In genomic region chr6:135866445-135867143, GRCh38 we compare ENCODE assay signal across 20 cellular contexts. TPM values are rescaled to one million over a fixed set of nuclear protein-coding genes. Genes with fewer than 3 reads are reported as not detected.
DNase-seq lines count a peak whose midpoint lies in the region; ATAC-seq, FAIRE-seq and TF ChIP-seq lines count a peak whose summit lies in the region.
"Had no signal": no experiment of that assay in that cellular context is flagged by ENCODE, and none has a peak within 500 bp of the region (broad histone marks: within the 10 kb centered on the region; RNA-seq: fewer than 3 reads in every experiment).

No MANE protein-coding gene starts in this region.

- H2BK120ac ChIP-seq in IMR-90 (ENCODE audit: low read depth, low read length), result no peak overlapping the region

- no peak overlapping the region for H2BK20ac ChIP-seq in IMR-90 (ENCODE audit: low read depth, low read length)

- no peak overlapping the region for H3K56ac ChIP-seq in IMR-90 (ENCODE audit: extremely low read depth, insufficient read depth, low read length)

- H2AK5ac ChIP-seq in IMR-90 (ENCODE audit: low read depth, low read length), result no peak overlapping the region

- no peak overlapping the region for H2BK15ac ChIP-seq in IMR-90 (ENCODE audit: low read depth, low read length)

- FAIRE-seq in A549 (lab: Jason Lieb, UNC) (no peak), kidney (lab: Jason Lieb, UNC) (no peak)

- no peak overlapping the region for H3K18ac ChIP-seq in IMR-90 (ENCODE audit: low read depth, low read length)

- H3K27ac ChIP-seq in A549 (peak overlapping the region; percentile 52 to 70), IMR-90 (ENCODE audit: insufficient read depth, low read length) (no peak overlapping the region), kidney (ENCODE audit: low read depth in 2 of 2, low read length in 2 of 2) (peak overlapping the region in 1 of 2 donors; percentile 48), gastrocnemius medialis (peak overlapping the region; percentile 0 to 69 (median 53))
- H3K27ac ChIP-seq: HL-60 had no signal

- TF ChIP-seq EP300 in A549 (IDR thresholded peaks at IDR 0.05), result no peak

- POLR2A ChIA-PET in A549 (lab: Yijun Ruan, JAX) (interaction anchor here (0.6 kb wide), 1 partner anchor 10 kb away, joined by 3 read pairs; no protein-coding TSS in a partner anchor), IMR-90 (lab: Charles Lee; ENCODE audit: unreplicated experiment) (no interaction called here)

- WGBS in A549 (ENCODE audit: missing lambda C conversion rate), result 80% methylated on average over 7 of the region's 7 CpGs
- no CpG with 5 or more reads among the region's 7 CpGs for WGBS in IMR-90 (ENCODE audit: extremely low coverage in 2 of 2, insufficient read length in 1 of 2), 2 experiments

- in situ Hi-C loops in IMR-90 (cut with MboI; ENCODE audit: low sequenced_read_pairs) (no loop called here), gastrocnemius medialis (cut with MboI; ENCODE audit: low sequenced_read_pairs in 4 of 4) (no loop called here)

- H4K5ac ChIP-seq in IMR-90 (ENCODE audit: low read depth, low read length), result no peak overlapping the region

- no peak overlapping the region for H3K4ac ChIP-seq in IMR-90 (ENCODE audit: low read depth, low read length)

- TF ChIP-seq RAD21 in A549 (conservative IDR thresholded peaks at IDR 0.05 in 1 of 2, IDR thresholded peaks at IDR 0.05 in 1 of 2) (no peak), IMR-90 (IDR thresholded peaks at IDR 0.05; ENCODE audit: low read length) (no peak)

- no peaks in the 10 kb centered on the region for H4K20me1 ChIP-seq in IMR-90 (ENCODE audit: insufficient read depth, low read length)

- H3K4me1 ChIP-seq in A549, result peaks cover 65% of the 10 kb centered on the region
- peaks cover 6% of the 10 kb centered on the region for H3K4me1 ChIP-seq in IMR-90 (ENCODE audit: control insufficient read depth, insufficient read depth, low read length)
- H3K4me1 ChIP-seq in kidney (ENCODE audit: control insufficient read depth in 1 of 2, insufficient read depth in 1 of 2, low read depth in 1 of 2, low read length in 2 of 2), result peaks cover 0 to 6% of the 10 kb centered on the region in 2 donors
- peaks cover 5 to 28% of the 10 kb centered on the region in 2 donors for H3K4me1 ChIP-seq in gastrocnemius medialis
- H3K4me1 ChIP-seq: BE2C had no signal

- no peak overlapping the region for H4K91ac ChIP-seq in IMR-90 (ENCODE audit: insufficient read depth, low read depth, low read length)

- CTCF ChIA-PET in A549 (lab: Yijun Ruan, JAX), result interaction anchor here (1.2 kb wide), 1 partner anchor 360 kb away, joined by 3 read pairs; no protein-coding TSS in a partner anchor
- CTCF ChIA-PET in IMR-90 (lab: Yijun Ruan, JAX), result no interaction called here

- H3K27me3 ChIP-seq in IMR-90 (ENCODE audit: control insufficient read depth, insufficient read depth, low read length), result no peaks in the 10 kb centered on the region
- H3K27me3 ChIP-seq in gastrocnemius medialis, result no peaks in the 10 kb centered on the region
- H3K27me3 ChIP-seq: BE2C, MG63 had no signal

- TF ChIP-seq CTCF in A549 (IDR thresholded peaks at IDR 0.05) (no peak), IMR-90 (conservative IDR thresholded peaks at IDR 0.05; ENCODE audit: low read depth, low read length) (no peak), kidney (IDR thresholded peaks at IDR 0.05; ENCODE audit: borderline replicate concordance, extremely low read depth, insufficient read depth) (no peak), gastrocnemius medialis (IDR thresholded peaks at IDR 0.05 in 4 of 5, conservative IDR thresholded peaks at IDR 0.05 in 1 of 5) (no peak)

- H4K8ac ChIP-seq in IMR-90 (ENCODE audit: low read depth in 2 of 2, low read length in 2 of 2), result peak overlapping the region in 1 of 2 experiments; percentile 8; a peak in 1 of 4 replicates

- TF ChIP-seq POLR2A in A549 (IDR thresholded peaks at IDR 0.05; ENCODE audit: low read length) (no peak), IMR-90 (IDR thresholded peaks at IDR 0.05; ENCODE audit: low read depth, low read length) (no peak), gastrocnemius medialis (IDR thresholded peaks at IDR 0.05) (no peak)

- no peak for DNase-seq in A549 (ENCODE audit: low read depth in 1 of 2, low spot score in 1 of 2)
- no peak for DNase-seq in IMR-90
- no peak for DNase-seq in kidney
- no peak for DNase-seq in gastrocnemius medialis
- no peak for DNase-seq in activated naive CD4-positive, alpha-beta T cell treated with anti-CD3 and anti-CD28 coated beads, Interleukin-2, amount 50 U/mL, for 16 hours
- DNase-seq in stimulated activated naive CD4-positive, alpha-beta T cell (lab: John Stamatoyannopoulos, UW), result no peak
- no peak for DNase-seq in activated CD4-positive, alpha-beta T cell treated with anti-CD3 and anti-CD28 coated beads, Interleukin-2, amount 50 U/mL, for 48 hours
- DNase-seq: BE2C; CD4-positive, alpha-beta memory T cell; DMS79 treated with DMSO at 0.1 percent for 48 hours; GOT3; HFFc6; KG1; MG63; NCI-H1105 treated with DMSO at 0.1 percent for 48 hours; NCI-H187 treated with DMSO at 0.1 percent for 48 hours; NCI-H446 treated with DMSO at 0.1 percent for 48 hours; NCI-H748 treated with DMSO at 0.1 percent for 48 hours; SHP77 had no signal

- no peak overlapping the region for H3K14ac ChIP-seq in IMR-90 (replicated peaks; ENCODE audit: low read depth, low read length)

- H3K9me3 ChIP-seq in A549, result no peaks in the 10 kb centered on the region
- no peaks in the 10 kb centered on the region for H3K9me3 ChIP-seq in IMR-90 (ENCODE audit: control insufficient read depth, insufficient read depth, low read length)
- H3K9me3 ChIP-seq in kidney (ENCODE audit: control insufficient read depth in 1 of 2, low read length in 2 of 2), result no peaks in the 10 kb centered on the region
- no peaks in the 10 kb centered on the region for H3K9me3 ChIP-seq in gastrocnemius medialis
- H3K9me3 ChIP-seq: BE2C had no signal

- ATAC-seq in A549 (no peak), IMR-90 (ENCODE audit: low read depth) (no peak), gastrocnemius medialis (peak; percentile 35 to 36)

- peaks cover 6% of the 10 kb centered on the region; the same call in 1 of the 2 replicates for H3K9me1 ChIP-seq in IMR-90 (ENCODE audit: insufficient read depth, low read length)

- no peak overlapping the region for H2AK9ac ChIP-seq in IMR-90 (replicated peaks; ENCODE audit: low read depth, low read length, poor library complexity)

- H3K4me2 ChIP-seq in A549 (peak overlapping the region; percentile 57), IMR-90 (ENCODE audit: low read depth, low read length) (peak overlapping the region; percentile 80; the same call in 1 of the 2 replicates)

- H2BK5ac ChIP-seq in IMR-90 (ENCODE audit: low read depth, low read length, poor library complexity, severe bottlenecking), result peak overlapping the region; percentile 53

- dilution Hi-C loops in IMR-90 (cut with HindIII; ENCODE audit: low sequenced_read_pairs, unreplicated experiment), result no loop called here

- H3K79me1 ChIP-seq in IMR-90 (ENCODE audit: low read depth in 1 of 2, low read length in 2 of 2), result peaks cover 26 to 33% of the 10 kb centered on the region in 2 experiments

- no TSS peak for BruUV-seq in IMR-90 (replicated peaks; lab: Mats Ljungman, UMichigan)

- intact Hi-C loops in IMR-90 (cut with micrococcal nuclease) (no loop called here), kidney (cut with DNase I) (no loop called here), gastrocnemius medialis (cut with DNase I; ENCODE audit: low total_unique reads) (loop anchor here (5.0 kb wide), 1 partner anchor 36 kb away; no protein-coding TSS in a partner anchor)

- H3K36me3 ChIP-seq in IMR-90 (ENCODE audit: control insufficient read depth, insufficient read depth, low read length) (peaks cover 4% of the 10 kb centered on the region; the same call in 1 of the 2 replicates), kidney (ENCODE audit: control insufficient read depth in 1 of 2, insufficient read depth in 2 of 2, low read length in 2 of 2) (no peaks in the 10 kb centered on the region), gastrocnemius medialis (no peaks in the 10 kb centered on the region)
- H3K36me3 ChIP-seq: BE2C had no signal

- H3K9ac ChIP-seq in IMR-90 (ENCODE audit: low read depth, low read length) (no peak overlapping the region; the same call in 1 of the 2 replicates), kidney (ENCODE audit: low read length in 2 of 2) (peak overlapping the region in 1 of 2 donors; percentile 46)

- no peak overlapping the region for H2AFZ ChIP-seq in IMR-90 (replicated peaks; ENCODE audit: low read length, poor library complexity)

- peak overlapping the region; percentile 24; the same call in 1 of the 2 replicates for H3K23ac ChIP-seq in IMR-90 (ENCODE audit: low read depth, low read length)

- H3K4me3 ChIP-seq in A549 (peak overlapping the region; percentile 11; the same call in 1 of the 3 replicates), IMR-90 (ENCODE audit: insufficient read depth, low read depth, low read length) (no peak overlapping the region; the same call in 1 of the 2 replicates), kidney (ENCODE audit: low read length in 2 of 2) (peak overlapping the region; percentile 26 to 45), gastrocnemius medialis (peak overlapping the region; percentile 33 to 49 (median 42))
- H3K4me3 ChIP-seq: MG63 had no signal

TF ChIP-seq in IMR-90, 13 proteins besides CTCF, POLR2A, EP300 and RAD21 (continues in another document):
- TF ChIP-seq RCOR1 (IDR thresholded peaks at IDR 0.05; ENCODE audit: insufficient replicate concordance, low read length) (no peak), CHD1 (IDR thresholded peaks at IDR 0.05; ENCODE audit: low read depth, low read length) (no peak), MAZ (IDR thresholded peaks at IDR 0.05; ENCODE audit: borderline replicate concordance, low read depth, low read length) (no peak), NFE2L2 (IDR thresholded peaks at IDR 0.05; ENCODE audit: low read depth, low read length) (no peak), BHLHE40 (IDR thresholded peaks at IDR 0.05; ENCODE audit: low read depth, low read length) (no peak), RFX5 (IDR thresholded peaks at IDR 0.05; ENCODE audit: low read depth, low read length) (no peak), MXI1 (IDR thresholded peaks at IDR 0.05; ENCODE audit: borderline replicate concordance, low read depth, low read length) (no peak), MAFK (IDR thresholded peaks at IDR 0.05; ENCODE audit: low read depth, low read length) (no peak), SMC3 (IDR thresholded peaks at IDR 0.05; ENCODE audit: low read depth, low read length) (no peak)

RNA-seq across cellular contexts. Expression of gene PDE7B, which starts 15.1 kb away (rescaled TPM):
- 13.8 and 15.7 TPM in 2 replicates for polyA plus RNA-seq in A549 (2011; rRNA removed)
- polyA plus RNA-seq in A549 (2012; cell fraction: cytosol; rRNA removed), result 5.6 and 6.4 TPM in 2 replicates
- 6.3 and 7.2 TPM in 2 replicates for polyA plus RNA-seq in A549 (2012; cell fraction: nucleus; rRNA removed)
- polyA plus RNA-seq in A549 (2017; fragmentation: RNase III; extraction: RNeasy Plus Mini Kit Qiagen cat#74134 plus additional on column Dnase treatment), result 4.7 to 6.6 TPM (median 6.3 TPM) in 3 replicates
- 22.6 and 28.1 TPM in 2 replicates for polyA minus RNA-seq in A549 (2011; rRNA and poly(A)+ RNA removed)
- total RNA-seq in IMR-90 (2012; rRNA removed), result 12.4 and 15.6 TPM in 2 replicates
- 7.8 and 8.1 TPM in 2 replicates for polyA plus RNA-seq in IMR-90 (2012; rRNA removed)
- 3.7 and 4.7 TPM in 2 replicates for polyA plus RNA-seq in IMR-90 (2012; cell fraction: cytosol; rRNA removed)
- 5.4 and 11.0 TPM in 2 replicates for polyA plus RNA-seq in IMR-90 (2012; cell fraction: nucleus; rRNA removed; ENCODE audit: low replicate concordance)
- total RNA-seq in kidney, result 15.4 TPM
- polyA plus RNA-seq in kidney (ENCODE audit: insufficient read depth, low read depth, low replicate concordance), result 4.6 TPM
- 1 to 10 TPM; 2.2 to 3.6 (median 2.7) TPM for total RNA-seq in gastrocnemius medialis

Comparison
In these comparisons a context has a peak if more than half of its experiments do, and no peak if none do; other contexts are left out.
1. ATAC-seq: peak in gastrocnemius medialis (2 of 2); none in A549 (0 of 2) and IMR-90 (single experiment).